Comparison of ENCODE assay signal across 28 cellular contexts in the genomic region with DNA sequence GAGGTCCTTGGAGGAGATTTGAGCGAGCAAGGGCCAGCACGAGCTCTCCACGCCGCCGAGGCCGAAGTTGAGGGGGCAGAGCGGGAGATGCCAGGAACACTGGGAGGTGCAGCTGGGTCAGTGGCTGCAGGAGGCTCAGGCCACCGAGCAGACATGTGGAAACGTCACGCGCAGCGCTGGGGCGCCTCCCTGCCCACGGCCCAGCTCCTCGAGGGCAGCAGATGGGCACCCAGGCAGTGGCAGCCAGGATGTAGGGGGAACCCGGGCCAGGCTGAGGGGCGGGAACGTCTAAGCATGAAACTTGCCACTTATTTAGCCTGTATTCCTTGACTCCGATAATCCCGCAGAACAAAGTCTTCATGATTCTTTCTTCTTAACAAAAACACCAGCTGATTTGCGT.
"Had no signal": no experiment of that assay in that cellular context is flagged by ENCODE, and none has a peak within 500 bp of the region (broad histone marks: within the 10 kb centered on the region; RNA-seq: fewer than 3 reads in every experiment).

No MANE protein-coding gene starts in this region.

- H3K27me3 Mint-ChIP-seq: activated CD4-positive, alpha-beta memory T cell treated with anti-CD3 and anti-CD28 coated beads for 36 hours had no signal

- H3K4me3 ChIP-seq: coronary artery, dorsolateral prefrontal cortex, esophagus muscularis mucosa, gastrocnemius medialis, heart left ventricle had no signal

- H3K4me1 ChIP-seq: esophagus muscularis mucosa, foreskin keratinocyte, gastrocnemius medialis, heart left ventricle had no signal

- H3K27ac Mint-ChIP-seq: activated CD4-positive, alpha-beta memory T cell treated with anti-CD3 and anti-CD28 coated beads for 36 hours; activated CD4-positive, alpha-beta T cell treated with anti-CD3 and anti-CD28 coated beads for 36 hours; activated CD4-positive, alpha-beta T cell treated with anti-CD3 and anti-CD28 coated beads, Interleukin-2, amount 10 ng/mL, durations not matched to agents 24 days and 14 days; activated CD8-positive, alpha-beta memory T cell treated with anti-CD3 and anti-CD28 coated beads, Interleukin-2, amount 10 ng/mL, durations not matched to agents 7 days and 5 days; activated CD8-positive, alpha-beta T cell treated with anti-CD3 and anti-CD28 coated beads, Interleukin-2, amount 10 ng/mL, durations not matched to agents 7 days and 5 days; activated naive CD4-positive, alpha-beta T cell treated with anti-CD3 and anti-CD28 coated beads, Interleukin-2, amount 10 ng/mL, durations not matched to agents 7 days and 5 days; activated naive CD4-positive, alpha-beta T cell treated with anti-CD3 and anti-CD28 coated beads, Interleukin-2, amount 50 U/mL, for 72 hours; activated naive CD8-positive, alpha-beta T cell treated with anti-CD3 and anti-CD28 coated beads, Interleukin-2, amount 10 ng/mL, durations not matched to agents 7 days and 5 days; activated T-cell treated with anti-CD3 and anti-CD28 coated beads, Interleukin-2, amount 50 U/mL, for 72 hours; dendritic cell treated with granulocyte-macrophage colony-stimulating factor and Interleukin-4, amounts not matched to agents 40 ng/mL and 50 ng/mL, for 4 days had no signal

- H3K36me3 ChIP-seq: brain microvascular endothelial cell, esophagus muscularis mucosa, gastrocnemius medialis, heart left ventricle had no signal

- DNase-seq: activated CD4-positive, alpha-beta memory T cell treated with anti-CD3 and anti-CD28 coated beads for 36 hours; activated CD4-positive, alpha-beta T cell treated with anti-CD3 and anti-CD28 coated beads for 36 hours; activated CD4-positive, alpha-beta T cell treated with anti-CD3 and anti-CD28 coated beads, Interleukin-2, amount 10 ng/mL, durations not matched to agents 24 days and 14 days; activated CD4-positive, CD25-positive, alpha-beta regulatory T cell; activated CD4-positive, CD25-positive, alpha-beta regulatory T cell treated with anti-CD3 and anti-CD28 coated beads, Interleukin-2, amount 50 U/mL, for 72 hours; activated CD8-positive, alpha-beta memory T cell treated with anti-CD3 and anti-CD28 coated beads, Interleukin-2, amount 10 ng/mL, durations not matched to agents 7 days and 5 days; activated CD8-positive, alpha-beta memory T cell treated with anti-CD3 and anti-CD28 coated beads, Interleukin-2, amount 50 U/mL, for 4 hours; activated CD8-positive, alpha-beta T cell treated with anti-CD3 and anti-CD28 coated beads, Interleukin-2, amount 10 ng/mL, durations not matched to agents 7 days and 5 days; activated gamma-delta T cell; activated naive CD4-positive, alpha-beta T cell; activated naive CD4-positive, alpha-beta T cell treated with anti-CD3 and anti-CD28 coated beads, Interleukin-2, amount 10 ng/mL, durations not matched to agents 7 days and 5 days; activated naive CD8-positive, alpha-beta T cell treated with anti-CD3 and anti-CD28 coated beads, Interleukin-2, amount 10 ng/mL, durations not matched to agents 7 days and 5 days; activated T-cell treated with anti-CD3 and anti-CD28 coated beads, Interleukin-2, amount 50 U/mL, for 1 hour; activated T-cell treated with anti-CD3 and anti-CD28 coated beads, Interleukin-2, amount 50 U/mL, for 72 hours; brain microvascular endothelial cell; dorsolateral prefrontal cortex; effector memory CD4-positive, alpha-beta T cell; erythroblast; foreskin keratinocyte; gastrocnemius medialis; glutamatergic neuron; heart left ventricle; T-helper 9 cell had no signal

- H3K27ac ChIP-seq: brain microvascular endothelial cell, coronary artery, dorsolateral prefrontal cortex, esophagus muscularis mucosa, foreskin keratinocyte, gastrocnemius medialis, heart left ventricle had no signal

- H3K27me3 ChIP-seq: brain microvascular endothelial cell, esophagus muscularis mucosa, foreskin keratinocyte, gastrocnemius medialis, heart left ventricle had no signal

- H3K4me3 Mint-ChIP-seq: activated CD4-positive, alpha-beta memory T cell treated with anti-CD3 and anti-CD28 coated beads for 36 hours; activated CD4-positive, alpha-beta T cell treated with anti-CD3 and anti-CD28 coated beads for 36 hours; activated CD4-positive, alpha-beta T cell treated with anti-CD3 and anti-CD28 coated beads, Interleukin-2, amount 10 ng/mL, durations not matched to agents 24 days and 14 days; activated CD8-positive, alpha-beta memory T cell treated with anti-CD3 and anti-CD28 coated beads, Interleukin-2, amount 10 ng/mL, durations not matched to agents 7 days and 5 days; activated CD8-positive, alpha-beta T cell treated with anti-CD3 and anti-CD28 coated beads, Interleukin-2, amount 10 ng/mL, durations not matched to agents 7 days and 5 days; activated naive CD4-positive, alpha-beta T cell treated with anti-CD3 and anti-CD28 coated beads, Interleukin-2, amount 10 ng/mL, durations not matched to agents 7 days and 5 days; activated naive CD8-positive, alpha-beta T cell treated with anti-CD3 and anti-CD28 coated beads, Interleukin-2, amount 10 ng/mL, durations not matched to agents 7 days and 5 days; activated T-cell treated with anti-CD3 and anti-CD28 coated beads, Interleukin-2, amount 50 U/mL, for 72 hours; central memory CD8-positive, alpha-beta T cell; dendritic cell treated with granulocyte-macrophage colony-stimulating factor and Interleukin-4, amounts not matched to agents 40 ng/mL and 50 ng/mL, for 4 days had no signal

- H3K9me3 ChIP-seq: esophagus muscularis mucosa, gastrocnemius medialis, heart left ventricle had no signal

- H3K9me3 Mint-ChIP-seq: activated CD4-positive, alpha-beta memory T cell treated with anti-CD3 and anti-CD28 coated beads for 36 hours; activated CD4-positive, alpha-beta T cell treated with anti-CD3 and anti-CD28 coated beads, Interleukin-2, amount 10 ng/mL, durations not matched to agents 24 days and 14 days; activated naive CD4-positive, alpha-beta T cell treated with anti-CD3 and anti-CD28 coated beads, Interleukin-2, amount 10 ng/mL, durations not matched to agents 7 days and 5 days; activated naive CD4-positive, alpha-beta T cell treated with anti-CD3 and anti-CD28 coated beads, Interleukin-2, amount 50 U/mL, for 72 hours; activated naive CD8-positive, alpha-beta T cell treated with anti-CD3 and anti-CD28 coated beads, Interleukin-2, amount 10 ng/mL, durations not matched to agents 7 days and 5 days; activated T-cell treated with anti-CD3 and anti-CD28 coated beads, Interleukin-2, amount 50 U/mL, for 72 hours; central memory CD8-positive, alpha-beta T cell; dendritic cell treated with granulocyte-macrophage colony-stimulating factor and Interleukin-4, amounts not matched to agents 40 ng/mL and 50 ng/mL, for 4 days had no signal

- ATAC-seq: activated CD4-positive, alpha-beta T cell treated with anti-CD3 and anti-CD28 coated beads for 36 hours; activated CD8-positive, alpha-beta memory T cell treated with anti-CD3 and anti-CD28 coated beads, Interleukin-2, amount 10 ng/mL, durations not matched to agents 7 days and 5 days; activated CD8-positive, alpha-beta T cell treated with anti-CD3 and anti-CD28 coated beads, Interleukin-2, amount 10 ng/mL, durations not matched to agents 7 days and 5 days; activated naive CD4-positive, alpha-beta T cell treated with anti-CD3 and anti-CD28 coated beads, Interleukin-2, amount 50 U/mL, for 72 hours; activated T-cell treated with anti-CD3 and anti-CD28 coated beads, Interleukin-2, amount 50 U/mL, for 72 hours; foreskin keratinocyte; gastrocnemius medialis had no signal

- H3K36me3 Mint-ChIP-seq: activated CD4-positive, alpha-beta memory T cell treated with anti-CD3 and anti-CD28 coated beads for 36 hours; activated CD8-positive, alpha-beta memory T cell treated with anti-CD3 and anti-CD28 coated beads, Interleukin-2, amount 10 ng/mL, durations not matched to agents 7 days and 5 days; activated naive CD4-positive, alpha-beta T cell treated with anti-CD3 and anti-CD28 coated beads, Interleukin-2, amount 10 ng/mL, durations not matched to agents 7 days and 5 days; activated naive CD4-positive, alpha-beta T cell treated with anti-CD3 and anti-CD28 coated beads, Interleukin-2, amount 50 U/mL, for 72 hours; activated naive CD8-positive, alpha-beta T cell treated with anti-CD3 and anti-CD28 coated beads, Interleukin-2, amount 10 ng/mL, durations not matched to agents 7 days and 5 days had no signal

- H3K4me1 Mint-ChIP-seq: activated CD4-positive, alpha-beta T cell treated with anti-CD3 and anti-CD28 coated beads for 36 hours; activated CD8-positive, alpha-beta memory T cell treated with anti-CD3 and anti-CD28 coated beads, Interleukin-2, amount 10 ng/mL, durations not matched to agents 7 days and 5 days; activated naive CD4-positive, alpha-beta T cell treated with anti-CD3 and anti-CD28 coated beads, Interleukin-2, amount 10 ng/mL, durations not matched to agents 7 days and 5 days; activated naive CD8-positive, alpha-beta T cell treated with anti-CD3 and anti-CD28 coated beads, Interleukin-2, amount 10 ng/mL, durations not matched to agents 7 days and 5 days; central memory CD8-positive, alpha-beta T cell had no signal
